ENCODE assay signal across 8 cellular contexts in the genomic region with DNA sequence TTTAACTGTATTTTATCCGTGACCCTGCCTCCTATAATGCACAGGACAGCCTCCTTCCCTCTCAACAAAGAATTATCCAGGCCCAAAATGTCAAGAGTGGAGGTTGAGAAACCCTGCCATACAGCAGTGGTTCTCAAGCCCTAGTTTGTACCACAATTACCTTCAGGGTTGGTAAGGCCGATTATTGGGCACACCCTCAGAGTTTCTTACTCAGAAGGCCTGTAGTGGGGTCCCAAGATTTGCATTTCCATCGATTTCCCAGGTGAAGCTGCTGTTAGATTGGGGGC. TPM values are rescaled to one million over a fixed set of nuclear protein-coding genes. Genes with fewer than 3 reads are reported as not detected.
DNase-seq lines count a peak whose midpoint lies in the region; ATAC-seq and TF ChIP-seq lines count a peak whose summit lies in the region.

No MANE protein-coding gene starts in this region.

- DNase-seq in CD4-positive, CD25-positive, alpha-beta regulatory T cell: no peak
- DNase-seq in NB4 (ENCODE audit: low read depth) (no peak), NCI-H1436 (lab: John Stamatoyannopoulos, UW) (no peak), hepatic stellate cell (ENCODE audit: low spot score) (no peak), sciatic nerve (ENCODE audit: low spot score) (no peak)

- H3K4me3 Mint-ChIP-seq in CD4-positive, CD25-positive, alpha-beta regulatory T cell: peak overlapping the region; percentile 83 to 99 (median 98)

- H3K27ac Mint-ChIP-seq in CD4-positive, CD25-positive, alpha-beta regulatory T cell: peak overlapping the region; percentile 92 to 94 (median 92)

- peak overlapping the region; percentile 84 for H3K27ac ChIP-seq in CD4-positive, CD25-positive, alpha-beta regulatory T cell (ENCODE audit: insufficient read depth, low read length, poor library complexity, severe bottlenecking)
- peak overlapping the region; percentile 99 for H3K27ac ChIP-seq in ectodermal cell (ENCODE audit: insufficient read depth, low read depth, low read length, poor library complexity, severe bottlenecking)

- WGBS in ectodermal cell, 2 experiments: 53 to 54% methylated on average over 3 of the region's 3 CpGs

- peaks cover 7% of the 10 kb centered on the region for H3K27me3 ChIP-seq in CD4-positive, CD25-positive, alpha-beta regulatory T cell (ENCODE audit: control insufficient read depth, insufficient read depth, low read length)
- H3K27me3 ChIP-seq in ectodermal cell (ENCODE audit: control insufficient read depth, insufficient read depth, low read length, poor library complexity, severe bottlenecking): no peaks in the 10 kb centered on the region
- no peaks in the 10 kb centered on the region for H3K27me3 ChIP-seq in neuron (ENCODE audit: insufficient read depth, low read length)

- ATAC-seq in CD4-positive, CD25-positive, alpha-beta regulatory T cell (ENCODE audit: low read depth in 2 of 2): no peak
- ATAC-seq in GM21717 (IDR thresholded peaks at IDR 0.05; ENCODE audit: unreplicated experiment) (no peak), sciatic nerve (no peak)

- H3K4me1 ChIP-seq in CD4-positive, CD25-positive, alpha-beta regulatory T cell (ENCODE audit: control insufficient read depth, insufficient read depth, low read length, poor library complexity, severe bottlenecking): peaks cover 14% of the 10 kb centered on the region
- no peaks in the 10 kb centered on the region for H3K4me1 ChIP-seq in ectodermal cell (ENCODE audit: control insufficient read depth, insufficient read depth, low read length)
- peaks cover 14% of the 10 kb centered on the region for H3K4me1 ChIP-seq in neuron (ENCODE audit: insufficient read depth, low read length)

- H3K27me3 Mint-ChIP-seq in CD4-positive, CD25-positive, alpha-beta regulatory T cell: peaks cover 11% of the 10 kb centered on the region

- no peak for TF ChIP-seq CTCF in NB4 (IDR thresholded peaks at IDR 0.05; ENCODE audit: low read depth, low read length)

- H3K9me3 Mint-ChIP-seq in CD4-positive, CD25-positive, alpha-beta regulatory T cell: no peaks in the 10 kb centered on the region

- peaks cover 11% of the 10 kb centered on the region for H3K36me3 Mint-ChIP-seq in CD4-positive, CD25-positive, alpha-beta regulatory T cell

- H3K4me1 Mint-ChIP-seq in CD4-positive, CD25-positive, alpha-beta regulatory T cell: peaks cover 13 to 42% (median 26%) of the 10 kb centered on the region in 4 donors

- peak overlapping the region; percentile 21 for H2AFZ ChIP-seq in neuron (ENCODE audit: low read depth, low read length)

- intact Hi-C loops in sciatic nerve (cut with DNase I): no loop called here

- H3K4me3 ChIP-seq in CD4-positive, CD25-positive, alpha-beta regulatory T cell (ENCODE audit: low read depth, low read length): peak overlapping the region; percentile 76
- peak overlapping the region; percentile 65 for H3K4me3 ChIP-seq in NB4 (ENCODE audit: low read depth, low read length)
- H3K4me3 ChIP-seq in ectodermal cell (ENCODE audit: insufficient read depth, low read depth, low read length): peak overlapping the region; percentile 59
- peak overlapping the region; percentile 56 for H3K4me3 ChIP-seq in neuron (ENCODE audit: low read length)

- no peaks in the 10 kb centered on the region for H3K9me3 ChIP-seq in CD4-positive, CD25-positive, alpha-beta regulatory T cell (ENCODE audit: control insufficient read depth in 2 of 2, low read length in 2 of 2)
- H3K9me3 ChIP-seq in ectodermal cell (ENCODE audit: control insufficient read depth, low read length) (no peaks in the 10 kb centered on the region), neuron (ENCODE audit: low read length) (no peaks in the 10 kb centered on the region)

- no peak for TF ChIP-seq POLR2A in NB4 (IDR thresholded peaks at IDR 0.05; ENCODE audit: extremely low read depth, insufficient read length)

- no peaks in the 10 kb centered on the region for H3K36me3 ChIP-seq in CD4-positive, CD25-positive, alpha-beta regulatory T cell (ENCODE audit: control insufficient read depth, insufficient read depth, low read length)
- H3K36me3 ChIP-seq in ectodermal cell (ENCODE audit: control insufficient read depth, insufficient read depth, low read length): no peaks in the 10 kb centered on the region
- no peaks in the 10 kb centered on the region for H3K36me3 ChIP-seq in neuron (ENCODE audit: insufficient read depth, low read length)

RNA-seq across cellular contexts. Expression of gene PGBD2, which starts 0.4 kb away (rescaled TPM):
- total RNA-seq in CD4-positive, CD25-positive, alpha-beta regulatory T cell: 3.2 TPM
- 10 to 100 TPM in 1 of 4 donors, 1 to 10 TPM in 3; 7.2 to 10.8 (median 8.3) TPM for polyA plus RNA-seq in CD4-positive, CD25-positive, alpha-beta regulatory T cell
- 9.7 TPM for polyA plus RNA-seq in ectodermal cell (2013, experiment 1 of 4)
- polyA plus RNA-seq in ectodermal cell (2013, experiment 2 of 4): 14.1 TPM
- 8.5 TPM for polyA plus RNA-seq in ectodermal cell (2013, experiment 3 of 4)
- polyA plus RNA-seq in ectodermal cell (2013, experiment 4 of 4): 8.6 TPM
- total RNA-seq in sciatic nerve: 10.0 TPM

RNA-seq across cellular contexts. Expression of gene ZNF692, which starts 46.7 kb away (rescaled TPM):
- 50.6 TPM for total RNA-seq in CD4-positive, CD25-positive, alpha-beta regulatory T cell
- polyA plus RNA-seq in CD4-positive, CD25-positive, alpha-beta regulatory T cell: 1 to 10 TPM; 6.0 to 9.8 (median 7.2) TPM
- polyA plus RNA-seq in ectodermal cell (2013, experiment 1 of 4): 63.6 TPM
- 47.8 TPM for polyA plus RNA-seq in ectodermal cell (2013, experiment 2 of 4)
- polyA plus RNA-seq in ectodermal cell (2013, experiment 3 of 4): 58.8 TPM
- 66.0 TPM for polyA plus RNA-seq in ectodermal cell (2013, experiment 4 of 4)
- 46.4 TPM for total RNA-seq in sciatic nerve
